In the genomic region with DNA sequence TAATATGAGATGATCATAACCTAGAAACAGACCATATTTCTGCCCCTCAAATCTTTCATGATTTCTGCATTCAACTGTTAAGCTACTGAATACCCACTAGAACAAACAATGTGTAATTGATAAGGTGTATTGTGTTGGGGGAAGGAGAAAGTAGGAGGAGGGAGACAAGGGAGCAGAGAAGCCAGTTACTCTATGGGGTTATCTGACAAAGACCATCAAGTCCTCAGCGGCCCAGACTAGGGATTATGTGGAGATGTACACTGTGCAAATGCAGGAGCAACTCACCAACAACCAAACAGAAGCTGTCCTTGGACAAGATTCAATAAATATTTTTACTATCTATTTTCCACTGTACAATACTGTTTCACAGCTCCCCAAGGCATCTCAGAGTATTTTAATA, we compare ENCODE assay signal across 20 cellular contexts.
DNase-seq lines count a peak whose midpoint lies in the region; ATAC-seq and TF ChIP-seq lines count a peak whose summit lies in the region.
"Had no signal": no experiment of that assay in that cellular context is flagged by ENCODE, and none has a peak within 500 bp of the region (broad histone marks: within the 10 kb centered on the region; RNA-seq: fewer than 3 reads in every experiment).

No MANE protein-coding gene starts in this region.

- H3K4me3 ChIP-seq in GM06990 (replicated peaks; ENCODE audit: low read depth, low read length) (peak overlapping the region; percentile 43), MM.1S (ENCODE audit: low read length) (peak overlapping the region; percentile 37; the same call in 1 of the 2 replicates)
- H3K4me3 ChIP-seq: GM23248, SJSA1 had no signal

- TF ChIP-seq CTCF in GM06990 (IDR thresholded peaks at IDR 0.05; ENCODE audit: insufficient read depth, low read length, poor library complexity, severe bottlenecking) (no peak), MM.1S (IDR thresholded peaks at IDR 0.05; ENCODE audit: low read length) (no peak)

- peaks cover 29% of the 10 kb centered on the region for H3K4me1 ChIP-seq in MM.1S (ENCODE audit: low read length)

- no peaks in the 10 kb centered on the region for H3K9me2 ChIP-seq in MM.1S (replicated peaks; ENCODE audit: insufficient read depth, low read length)

- H3K36me3 ChIP-seq in GM06990 (ENCODE audit: control insufficient read depth, insufficient read depth, low read length) (no peaks in the 10 kb centered on the region; the same call in 1 of the 2 replicates), MM.1S (replicated peaks; ENCODE audit: insufficient read depth, low read length) (no peaks in the 10 kb centered on the region)
- H3K36me3 ChIP-seq: brain microvascular endothelial cell, SJSA1, thoracic aorta had no signal

- H3F3A ChIP-seq in MM.1S (ENCODE audit: insufficient read depth, low read length) = peaks cover 23% of the 10 kb centered on the region

- H3K27ac ChIP-seq in MM.1S (ENCODE audit: low read length) = peak overlapping the region; percentile 58; the same call in 1 of the 2 replicates
- H3K27ac ChIP-seq in cingulate gyrus (ENCODE audit: low read depth, low read length) = peak overlapping the region; percentile 10
- H3K27ac ChIP-seq: brain microvascular endothelial cell, GM23248, SJSA1 had no signal

- H2AFZ ChIP-seq in MM.1S (ENCODE audit: low read length) = no peak overlapping the region
- H2AFZ ChIP-seq: GM23248 had no signal

- no peak overlapping the region for H3K9ac ChIP-seq in MM.1S (ENCODE audit: low read length)
- H3K9ac ChIP-seq: GM23248 had no signal

- H4K20me1 ChIP-seq in MM.1S (ENCODE audit: insufficient read depth, low read length) = no peaks in the 10 kb centered on the region

- DNase-seq in GM06990 (ENCODE audit: extremely low read depth, insufficient read length) = no peak
- no peak for DNase-seq in MM.1S
- DNase-seq in pons (ENCODE audit: low spot score) = peak; percentile 59
- no peak for DNase-seq in NCI-H1694 treated with DMSO at 0.1 percent for 48 hours (lab: John Stamatoyannopoulos, UW)
- DNase-seq: activated CD4-positive, CD25-positive, alpha-beta regulatory T cell; activated CD8-positive, alpha-beta T cell treated with anti-CD3 and anti-CD28 coated beads, Interleukin-2, amount 10 ng/mL, durations not matched to agents 7 days and 5 days; activated T-cell treated with anti-CD3 and anti-CD28 coated beads, Interleukin-2, amount 50 U/mL, for 4 hours; brain microvascular endothelial cell; CD4-positive, alpha-beta T cell; Karpas-422; NCI-H524 treated with DMSO at 0.1 percent for 48 hours; OCI-M1; retina had no signal

- H3K79me2 ChIP-seq in MM.1S (ENCODE audit: low read length) = no peaks in the 10 kb centered on the region

- H3K4me2 ChIP-seq in MM.1S (ENCODE audit: low read depth, low read length) = peak overlapping the region; percentile 65

- no peaks in the 10 kb centered on the region for H3K27me3 ChIP-seq in GM06990 (replicated peaks; ENCODE audit: control insufficient read depth, insufficient read depth, low read length)
- H3K27me3 ChIP-seq in MM.1S (replicated peaks; ENCODE audit: insufficient read depth, low read length) = no peaks in the 10 kb centered on the region; the same call in 1 of the 2 replicates

- ATAC-seq in HG03159 (IDR thresholded peaks at IDR 0.05; ENCODE audit: unreplicated experiment) = no peak
- ATAC-seq in HG03025 (IDR thresholded peaks at IDR 0.05; ENCODE audit: low FRiP score, unreplicated experiment) = no peak
- no peak for ATAC-seq in HG03139 (IDR thresholded peaks at IDR 0.05; ENCODE audit: unreplicated experiment)
- ATAC-seq: activated CD8-positive, alpha-beta T cell treated with anti-CD3 and anti-CD28 coated beads, Interleukin-2, amount 10 ng/mL, durations not matched to agents 7 days and 5 days; activated T-cell treated with anti-CD3 and anti-CD28 coated beads, Interleukin-2, amount 50 U/mL, for 4 hours had no signal

- no peaks in the 10 kb centered on the region for H3K9me3 ChIP-seq in MM.1S (replicated peaks; ENCODE audit: insufficient read depth, low read length)
- H3K9me3 ChIP-seq: thoracic aorta had no signal
